ENCODE assay signal across 3 cellular contexts in the genomic region with DNA sequence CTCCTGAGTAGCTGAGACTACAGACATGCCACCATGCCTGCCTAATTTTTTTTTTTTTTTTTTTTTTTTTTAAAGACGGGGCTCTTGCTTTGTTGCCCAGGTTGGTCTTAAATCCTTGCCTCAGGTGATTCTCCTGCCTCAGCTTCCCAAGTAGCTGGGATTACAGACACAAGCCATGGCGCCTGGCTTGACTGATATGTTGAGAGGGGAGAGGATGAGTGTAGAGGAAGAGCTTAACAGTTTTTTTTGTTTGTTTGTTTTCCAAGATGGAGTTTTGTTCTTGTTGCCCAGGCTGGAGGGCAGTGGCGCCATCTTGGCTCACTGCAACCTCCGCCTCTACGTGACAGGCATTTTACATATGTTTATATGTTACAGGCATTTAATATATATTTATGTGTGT.
TF ChIP-seq lines count a peak whose summit lies in the region.

No MANE protein-coding gene starts in this region.

TF ChIP-seq in SK-N-SH, 30 proteins besides CTCF, POLR2A, EP300 and RAD21 (continued from another document):
- TF ChIP-seq, protein P1, sequence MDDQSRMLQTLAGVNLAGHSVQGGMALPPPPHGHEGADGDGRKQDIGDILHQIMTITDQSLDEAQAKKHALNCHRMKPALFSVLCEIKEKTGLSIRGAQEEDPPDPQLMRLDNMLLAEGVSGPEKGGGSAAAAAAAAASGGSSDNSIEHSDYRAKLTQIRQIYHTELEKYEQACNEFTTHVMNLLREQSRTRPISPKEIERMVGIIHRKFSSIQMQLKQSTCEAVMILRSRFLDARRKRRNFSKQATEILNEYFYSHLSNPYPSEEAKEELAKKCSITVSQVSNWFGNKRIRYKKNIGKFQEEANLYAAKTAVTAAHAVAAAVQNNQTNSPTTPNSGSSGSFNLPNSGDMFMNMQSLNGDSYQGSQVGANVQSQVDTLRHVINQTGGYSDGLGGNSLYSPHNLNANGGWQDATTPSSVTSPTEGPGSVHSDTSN (IDR thresholded peaks at IDR 0.05), result no peak
- TF ChIP-seq SMC3 (IDR thresholded peaks at IDR 0.05; ENCODE audit: low read depth, low read length) (no peak), MXI1 (IDR thresholded peaks at IDR 0.05; ENCODE audit: low read depth, low read length) (no peak), SIN3A (IDR thresholded peaks at IDR 0.05; ENCODE audit: borderline replicate concordance, low read depth, low read length) (no peak), NFIC (IDR thresholded peaks at IDR 0.05; ENCODE audit: borderline replicate concordance) (no peak), POLR2AphosphoS5 (IDR thresholded peaks at IDR 0.05; ENCODE audit: low read depth, low read length) (no peak), GABPA (IDR thresholded peaks at IDR 0.05; ENCODE audit: low read depth) (no peak), RXRA (IDR thresholded peaks at IDR 0.05; ENCODE audit: borderline replicate concordance, low read depth) (no peak), MEF2A (IDR thresholded peaks at IDR 0.05; ENCODE audit: borderline replicate concordance, low read depth) (no peak)
TF ChIP-seq in SK-N-SH: peak in this region for 0.

TF ChIP-seq in SK-N-SH treated with all-trans-retinoic acid at 6 μM for 48 hours, 23 proteins besides CTCF, POLR2A, EP300 and RAD21 (continued from another document):
- TF ChIP-seq, protein P2, sequence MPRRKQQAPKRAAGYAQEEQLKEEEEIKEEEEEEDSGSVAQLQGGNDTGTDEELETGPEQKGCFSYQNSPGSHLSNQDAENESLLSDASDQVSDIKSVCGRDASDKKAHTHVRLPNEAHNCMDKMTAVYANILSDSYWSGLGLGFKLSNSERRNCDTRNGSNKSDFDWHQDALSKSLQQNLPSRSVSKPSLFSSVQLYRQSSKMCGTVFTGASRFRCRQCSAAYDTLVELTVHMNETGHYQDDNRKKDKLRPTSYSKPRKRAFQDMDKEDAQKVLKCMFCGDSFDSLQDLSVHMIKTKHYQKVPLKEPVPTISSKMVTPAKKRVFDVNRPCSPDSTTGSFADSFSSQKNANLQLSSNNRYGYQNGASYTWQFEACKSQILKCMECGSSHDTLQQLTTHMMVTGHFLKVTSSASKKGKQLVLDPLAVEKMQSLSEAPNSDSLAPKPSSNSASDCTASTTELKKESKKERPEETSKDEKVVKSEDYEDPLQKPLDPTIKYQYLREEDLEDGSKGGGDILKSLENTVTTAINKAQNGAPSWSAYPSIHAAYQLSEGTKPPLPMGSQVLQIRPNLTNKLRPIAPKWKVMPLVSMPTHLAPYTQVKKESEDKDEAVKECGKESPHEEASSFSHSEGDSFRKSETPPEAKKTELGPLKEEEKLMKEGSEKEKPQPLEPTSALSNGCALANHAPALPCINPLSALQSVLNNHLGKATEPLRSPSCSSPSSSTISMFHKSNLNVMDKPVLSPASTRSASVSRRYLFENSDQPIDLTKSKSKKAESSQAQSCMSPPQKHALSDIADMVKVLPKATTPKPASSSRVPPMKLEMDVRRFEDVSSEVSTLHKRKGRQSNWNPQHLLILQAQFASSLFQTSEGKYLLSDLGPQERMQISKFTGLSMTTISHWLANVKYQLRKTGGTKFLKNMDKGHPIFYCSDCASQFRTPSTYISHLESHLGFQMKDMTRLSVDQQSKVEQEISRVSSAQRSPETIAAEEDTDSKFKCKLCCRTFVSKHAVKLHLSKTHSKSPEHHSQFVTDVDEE (CRISPR knock-in tag; IDR thresholded peaks at IDR 0.05), result no peak
- TF ChIP-seq ISL1 (CRISPR knock-in tag; IDR thresholded peaks at IDR 0.05) (no peak), ZNF70 (CRISPR knock-in tag; IDR thresholded peaks at IDR 0.05) (no peak), CSDC2 (CRISPR knock-in tag; IDR thresholded peaks at IDR 0.05) (no peak), ESRRG (CRISPR knock-in tag; IDR thresholded peaks at IDR 0.05) (no peak), BACH2 (CRISPR knock-in tag; IDR thresholded peaks at IDR 0.05; ENCODE audit: borderline replicate concordance) (no peak)
- TF ChIP-seq, protein P3, sequence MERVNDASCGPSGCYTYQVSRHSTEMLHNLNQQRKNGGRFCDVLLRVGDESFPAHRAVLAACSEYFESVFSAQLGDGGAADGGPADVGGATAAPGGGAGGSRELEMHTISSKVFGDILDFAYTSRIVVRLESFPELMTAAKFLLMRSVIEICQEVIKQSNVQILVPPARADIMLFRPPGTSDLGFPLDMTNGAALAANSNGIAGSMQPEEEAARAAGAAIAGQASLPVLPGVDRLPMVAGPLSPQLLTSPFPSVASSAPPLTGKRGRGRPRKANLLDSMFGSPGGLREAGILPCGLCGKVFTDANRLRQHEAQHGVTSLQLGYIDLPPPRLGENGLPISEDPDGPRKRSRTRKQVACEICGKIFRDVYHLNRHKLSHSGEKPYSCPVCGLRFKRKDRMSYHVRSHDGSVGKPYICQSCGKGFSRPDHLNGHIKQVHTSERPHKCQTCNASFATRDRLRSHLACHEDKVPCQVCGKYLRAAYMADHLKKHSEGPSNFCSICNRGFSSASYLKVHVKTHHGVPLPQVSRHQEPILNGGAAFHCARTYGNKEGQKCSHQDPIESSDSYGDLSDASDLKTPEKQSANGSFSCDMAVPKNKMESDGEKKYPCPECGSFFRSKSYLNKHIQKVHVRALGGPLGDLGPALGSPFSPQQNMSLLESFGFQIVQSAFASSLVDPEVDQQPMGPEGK (CRISPR knock-in tag; IDR thresholded peaks at IDR 0.05; ENCODE audit: borderline replicate concordance), result no peak
- TF ChIP-seq, protein P4, sequence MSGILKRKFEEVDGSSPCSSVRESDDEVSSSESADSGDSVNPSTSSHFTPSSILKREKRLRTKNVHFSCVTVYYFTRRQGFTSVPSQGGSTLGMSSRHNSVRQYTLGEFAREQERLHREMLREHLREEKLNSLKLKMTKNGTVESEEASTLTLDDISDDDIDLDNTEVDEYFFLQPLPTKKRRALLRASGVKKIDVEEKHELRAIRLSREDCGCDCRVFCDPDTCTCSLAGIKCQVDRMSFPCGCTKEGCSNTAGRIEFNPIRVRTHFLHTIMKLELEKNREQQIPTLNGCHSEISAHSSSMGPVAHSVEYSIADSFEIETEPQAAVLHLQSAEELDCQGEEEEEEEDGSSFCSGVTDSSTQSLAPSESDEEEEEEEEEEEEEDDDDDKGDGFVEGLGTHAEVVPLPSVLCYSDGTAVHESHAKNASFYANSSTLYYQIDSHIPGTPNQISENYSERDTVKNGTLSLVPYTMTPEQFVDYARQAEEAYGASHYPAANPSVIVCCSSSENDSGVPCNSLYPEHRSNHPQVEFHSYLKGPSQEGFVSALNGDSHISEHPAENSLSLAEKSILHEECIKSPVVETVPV (CRISPR knock-in tag; IDR thresholded peaks at IDR 0.05), result no peak
TF ChIP-seq in SK-N-SH treated with all-trans-retinoic acid at 6 μM for 48 hours: peak in this region for 0.

TF ChIP-seq in GM23338, 12 proteins besides CTCF, POLR2A, EP300 and RAD21 (continued from another document):
- TF ChIP-seq, protein P5, sequence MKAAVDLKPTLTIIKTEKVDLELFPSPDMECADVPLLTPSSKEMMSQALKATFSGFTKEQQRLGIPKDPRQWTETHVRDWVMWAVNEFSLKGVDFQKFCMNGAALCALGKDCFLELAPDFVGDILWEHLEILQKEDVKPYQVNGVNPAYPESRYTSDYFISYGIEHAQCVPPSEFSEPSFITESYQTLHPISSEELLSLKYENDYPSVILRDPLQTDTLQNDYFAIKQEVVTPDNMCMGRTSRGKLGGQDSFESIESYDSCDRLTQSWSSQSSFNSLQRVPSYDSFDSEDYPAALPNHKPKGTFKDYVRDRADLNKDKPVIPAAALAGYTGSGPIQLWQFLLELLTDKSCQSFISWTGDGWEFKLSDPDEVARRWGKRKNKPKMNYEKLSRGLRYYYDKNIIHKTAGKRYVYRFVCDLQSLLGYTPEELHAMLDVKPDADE (IDR thresholded peaks at IDR 0.05), result no peak
- TF ChIP-seq POLR2AphosphoS5 (IDR thresholded peaks at IDR 0.05; ENCODE audit: low read depth) (no peak), STAT1 (IDR thresholded peaks at IDR 0.05; ENCODE audit: unreplicated experiment) (no peak), CREB1 (CRISPR knock-in tag; IDR thresholded peaks at IDR 0.05; ENCODE audit: low read depth) (no peak), EZH2phosphoT487 (IDR thresholded peaks at IDR 0.05; ENCODE audit: unreplicated experiment) (no peak)
- TF ChIP-seq, protein P6, sequence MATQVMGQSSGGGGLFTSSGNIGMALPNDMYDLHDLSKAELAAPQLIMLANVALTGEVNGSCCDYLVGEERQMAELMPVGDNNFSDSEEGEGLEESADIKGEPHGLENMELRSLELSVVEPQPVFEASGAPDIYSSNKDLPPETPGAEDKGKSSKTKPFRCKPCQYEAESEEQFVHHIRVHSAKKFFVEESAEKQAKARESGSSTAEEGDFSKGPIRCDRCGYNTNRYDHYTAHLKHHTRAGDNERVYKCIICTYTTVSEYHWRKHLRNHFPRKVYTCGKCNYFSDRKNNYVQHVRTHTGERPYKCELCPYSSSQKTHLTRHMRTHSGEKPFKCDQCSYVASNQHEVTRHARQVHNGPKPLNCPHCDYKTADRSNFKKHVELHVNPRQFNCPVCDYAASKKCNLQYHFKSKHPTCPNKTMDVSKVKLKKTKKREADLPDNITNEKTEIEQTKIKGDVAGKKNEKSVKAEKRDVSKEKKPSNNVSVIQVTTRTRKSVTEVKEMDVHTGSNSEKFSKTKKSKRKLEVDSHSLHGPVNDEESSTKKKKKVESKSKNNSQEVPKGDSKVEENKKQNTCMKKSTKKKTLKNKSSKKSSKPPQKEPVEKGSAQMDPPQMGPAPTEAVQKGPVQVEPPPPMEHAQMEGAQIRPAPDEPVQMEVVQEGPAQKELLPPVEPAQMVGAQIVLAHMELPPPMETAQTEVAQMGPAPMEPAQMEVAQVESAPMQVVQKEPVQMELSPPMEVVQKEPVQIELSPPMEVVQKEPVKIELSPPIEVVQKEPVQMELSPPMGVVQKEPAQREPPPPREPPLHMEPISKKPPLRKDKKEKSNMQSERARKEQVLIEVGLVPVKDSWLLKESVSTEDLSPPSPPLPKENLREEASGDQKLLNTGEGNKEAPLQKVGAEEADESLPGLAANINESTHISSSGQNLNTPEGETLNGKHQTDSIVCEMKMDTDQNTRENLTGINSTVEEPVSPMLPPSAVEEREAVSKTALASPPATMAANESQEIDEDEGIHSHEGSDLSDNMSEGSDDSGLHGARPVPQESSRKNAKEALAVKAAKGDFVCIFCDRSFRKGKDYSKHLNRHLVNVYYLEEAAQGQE (IDR thresholded peaks at IDR 0.05; ENCODE audit: unreplicated experiment), result no peak
